In genomic region chr7:123749537-123749857, GRCh38 we compare ENCODE assay signal across 1 cellular context.
TF ChIP-seq lines count a peak whose summit lies in the region.

No MANE protein-coding gene starts in this region.

TF ChIP-seq in K562, 482 proteins besides CTCF, POLR2A, EP300 and RAD21 (continued from another document and continues in another):
- TF ChIP-seq, protein P1, sequence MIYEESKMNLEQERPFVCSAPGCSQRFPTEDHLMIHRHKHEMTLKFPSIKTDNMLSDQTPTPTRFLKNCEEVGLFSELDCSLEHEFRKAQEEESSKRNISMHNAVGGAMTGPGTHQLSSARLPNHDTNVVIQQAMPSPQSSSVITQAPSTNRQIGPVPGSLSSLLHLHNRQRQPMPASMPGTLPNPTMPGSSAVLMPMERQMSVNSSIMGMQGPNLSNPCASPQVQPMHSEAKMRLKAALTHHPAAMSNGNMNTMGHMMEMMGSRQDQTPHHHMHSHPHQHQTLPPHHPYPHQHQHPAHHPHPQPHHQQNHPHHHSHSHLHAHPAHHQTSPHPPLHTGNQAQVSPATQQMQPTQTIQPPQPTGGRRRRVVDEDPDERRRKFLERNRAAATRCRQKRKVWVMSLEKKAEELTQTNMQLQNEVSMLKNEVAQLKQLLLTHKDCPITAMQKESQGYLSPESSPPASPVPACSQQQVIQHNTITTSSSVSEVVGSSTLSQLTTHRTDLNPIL (CRISPR knock-in tag; IDR thresholded peaks at IDR 0.05), result no peak
- TF ChIP-seq, protein P2, sequence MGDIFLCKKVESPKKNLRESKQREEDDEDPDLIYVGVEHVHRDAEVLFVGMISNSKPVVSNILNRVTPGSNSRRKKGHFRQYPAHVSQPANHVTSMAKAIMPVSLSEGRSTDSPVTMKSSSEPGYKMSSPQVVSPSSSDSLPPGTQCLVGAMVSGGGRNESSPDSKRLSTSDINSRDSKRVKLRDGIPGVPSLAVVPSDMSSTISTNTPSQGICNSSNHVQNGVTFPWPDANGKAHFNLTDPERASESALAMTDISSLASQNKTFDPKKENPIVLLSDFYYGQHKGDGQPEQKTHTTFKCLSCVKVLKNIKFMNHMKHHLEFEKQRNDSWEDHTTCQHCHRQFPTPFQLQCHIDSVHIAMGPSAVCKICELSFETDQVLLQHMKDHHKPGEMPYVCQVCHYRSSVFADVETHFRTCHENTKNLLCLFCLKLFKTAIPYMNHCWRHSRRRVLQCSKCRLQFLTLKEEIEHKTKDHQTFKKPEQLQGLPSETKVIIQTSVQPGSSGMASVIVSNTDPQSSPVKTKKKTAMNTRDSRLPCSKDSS (IDR thresholded peaks at IDR 0.05; ENCODE audit: low read depth, partially characterized antibody), result no peak
- TF ChIP-seq GTF2F1 (IDR thresholded peaks at IDR 0.05; ENCODE audit: low read depth, low read length), result no peak
- peak in 1 of 2 experiments; percentile 77; a peak in 1 of 4 replicates for TF ChIP-seq ARNT (IDR thresholded peaks at IDR 0.05)
- TF ChIP-seq SMARCC2 (IDR thresholded peaks at IDR 0.05; ENCODE audit: low read depth), result peak; percentile 67
- TF ChIP-seq SRSF3 (IDR thresholded peaks at IDR 0.05; ENCODE audit: insufficient read depth, low read length), result no peak
- TF ChIP-seq NCOR1 (IDR thresholded peaks at IDR 0.05), result no peak
- TF ChIP-seq BCOR (IDR thresholded peaks at IDR 0.05), result no peak; the same call in 1 of the 2 replicates
- no peak for TF ChIP-seq ATF1 (CRISPR knock-in tag; IDR thresholded peaks at IDR 0.05)
- no peak; the same call in 1 of the 2 replicates for TF ChIP-seq ATF1 (tag; IDR thresholded peaks at IDR 0.05)
- no peak for TF ChIP-seq MCM7 (IDR thresholded peaks at IDR 0.05)
- TF ChIP-seq ZNF12 (CRISPR knock-in tag; IDR thresholded peaks at IDR 0.05), result no peak
- TF ChIP-seq, protein P3, sequence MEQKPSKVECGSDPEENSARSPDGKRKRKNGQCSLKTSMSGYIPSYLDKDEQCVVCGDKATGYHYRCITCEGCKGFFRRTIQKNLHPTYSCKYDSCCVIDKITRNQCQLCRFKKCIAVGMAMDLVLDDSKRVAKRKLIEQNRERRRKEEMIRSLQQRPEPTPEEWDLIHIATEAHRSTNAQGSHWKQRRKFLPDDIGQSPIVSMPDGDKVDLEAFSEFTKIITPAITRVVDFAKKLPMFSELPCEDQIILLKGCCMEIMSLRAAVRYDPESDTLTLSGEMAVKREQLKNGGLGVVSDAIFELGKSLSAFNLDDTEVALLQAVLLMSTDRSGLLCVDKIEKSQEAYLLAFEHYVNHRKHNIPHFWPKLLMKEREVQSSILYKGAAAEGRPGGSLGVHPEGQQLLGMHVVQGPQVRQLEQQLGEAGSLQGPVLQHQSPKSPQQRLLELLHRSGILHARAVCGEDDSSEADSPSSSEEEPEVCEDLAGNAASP (IDR thresholded peaks at IDR 0.05), result no peak
- TF ChIP-seq BRD9 (IDR thresholded peaks at IDR 0.05; ENCODE audit: low read depth, partially characterized antibody), result peak; percentile 84
- peak; percentile 71; the same call in 1 of the 2 replicates for TF ChIP-seq NBN (IDR thresholded peaks at IDR 0.05; ENCODE audit: low read depth)
- TF ChIP-seq TAL1 (IDR thresholded peaks at IDR 0.05), result no peak
- no peak for TF ChIP-seq ZNF764 (CRISPR knock-in tag; IDR thresholded peaks at IDR 0.05; ENCODE audit: low read depth)
- TF ChIP-seq ZFP30 (CRISPR knock-in tag; IDR thresholded peaks at IDR 0.05; ENCODE audit: borderline replicate concordance), result no peak
- TF ChIP-seq E2F6 (IDR thresholded peaks at IDR 0.05; ENCODE audit: borderline replicate concordance in 1 of 2, extremely low read depth in 1 of 2, insufficient read depth in 1 of 2, insufficient read length in 1 of 2, low read depth in 1 of 2, low read length in 1 of 2, poor library complexity in 1 of 2, severe bottlenecking in 1 of 2), result no peak
- TF ChIP-seq ZNF23 (CRISPR knock-in tag; IDR thresholded peaks at IDR 0.05), result no peak
- TF ChIP-seq ZNF146 (CRISPR knock-in tag; IDR thresholded peaks at IDR 0.05; ENCODE audit: unreplicated experiment), result no peak
- no peak for TF ChIP-seq ZNF561 (CRISPR knock-in tag; conservative IDR thresholded peaks at IDR 0.05)
- TF ChIP-seq, protein P4, sequence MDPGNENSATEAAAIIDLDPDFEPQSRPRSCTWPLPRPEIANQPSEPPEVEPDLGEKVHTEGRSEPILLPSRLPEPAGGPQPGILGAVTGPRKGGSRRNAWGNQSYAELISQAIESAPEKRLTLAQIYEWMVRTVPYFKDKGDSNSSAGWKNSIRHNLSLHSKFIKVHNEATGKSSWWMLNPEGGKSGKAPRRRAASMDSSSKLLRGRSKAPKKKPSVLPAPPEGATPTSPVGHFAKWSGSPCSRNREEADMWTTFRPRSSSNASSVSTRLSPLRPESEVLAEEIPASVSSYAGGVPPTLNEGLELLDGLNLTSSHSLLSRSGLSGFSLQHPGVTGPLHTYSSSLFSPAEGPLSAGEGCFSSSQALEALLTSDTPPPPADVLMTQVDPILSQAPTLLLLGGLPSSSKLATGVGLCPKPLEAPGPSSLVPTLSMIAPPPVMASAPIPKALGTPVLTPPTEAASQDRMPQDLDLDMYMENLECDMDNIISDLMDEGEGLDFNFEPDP (CRISPR knock-in tag; IDR thresholded peaks at IDR 0.05), result no peak
- TF ChIP-seq, protein P5, sequence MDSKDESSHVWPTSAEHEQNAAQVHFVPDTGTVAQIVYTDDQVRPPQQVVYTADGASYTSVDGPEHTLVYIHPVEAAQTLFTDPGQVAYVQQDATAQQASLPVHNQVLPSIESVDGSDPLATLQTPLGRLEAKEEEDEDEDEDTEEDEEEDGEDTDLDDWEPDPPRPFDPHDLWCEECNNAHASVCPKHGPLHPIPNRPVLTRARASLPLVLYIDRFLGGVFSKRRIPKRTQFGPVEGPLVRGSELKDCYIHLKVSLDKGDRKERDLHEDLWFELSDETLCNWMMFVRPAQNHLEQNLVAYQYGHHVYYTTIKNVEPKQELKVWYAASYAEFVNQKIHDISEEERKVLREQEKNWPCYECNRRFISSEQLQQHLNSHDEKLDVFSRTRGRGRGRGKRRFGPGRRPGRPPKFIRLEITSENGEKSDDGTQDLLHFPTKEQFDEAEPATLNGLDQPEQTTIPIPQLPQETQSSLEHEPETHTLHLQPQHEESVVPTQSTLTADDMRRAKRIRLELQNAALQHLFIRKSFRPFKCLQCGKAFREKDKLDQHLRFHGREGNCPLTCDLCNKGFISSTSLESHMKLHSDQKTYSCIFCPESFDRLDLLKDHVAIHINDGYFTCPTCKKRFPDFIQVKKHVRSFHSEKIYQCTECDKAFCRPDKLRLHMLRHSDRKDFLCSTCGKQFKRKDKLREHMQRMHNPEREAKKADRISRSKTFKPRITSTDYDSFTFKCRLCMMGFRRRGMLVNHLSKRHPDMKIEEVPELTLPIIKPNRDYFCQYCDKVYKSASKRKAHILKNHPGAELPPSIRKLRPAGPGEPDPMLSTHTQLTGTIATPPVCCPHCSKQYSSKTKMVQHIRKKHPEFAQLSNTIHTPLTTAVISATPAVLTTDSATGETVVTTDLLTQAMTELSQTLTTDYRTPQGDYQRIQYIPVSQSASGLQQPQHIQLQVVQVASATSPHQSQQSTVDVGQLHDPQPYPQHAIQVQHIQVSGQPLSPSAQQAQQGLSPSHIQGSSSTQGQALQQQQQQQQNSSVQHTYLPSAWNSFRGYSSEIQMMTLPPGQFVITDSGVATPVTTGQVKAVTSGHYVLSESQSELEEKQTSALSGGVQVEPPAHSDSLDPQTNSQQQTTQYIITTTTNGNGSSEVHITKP (IDR thresholded peaks at IDR 0.05; ENCODE audit: partially characterized antibody), result no peak
- TF ChIP-seq NR3C1 (CRISPR knock-in tag; IDR thresholded peaks at IDR 0.05), result no peak
- TF ChIP-seq STAG1 (CRISPR knock-in tag; IDR thresholded peaks at IDR 0.05; ENCODE audit: borderline replicate concordance), result no peak
- TF ChIP-seq ETV1 (tag; conservative IDR thresholded peaks at IDR 0.05; ENCODE audit: low read depth), result 0 out of 2 replicates have a peak, but pooled peaks have one; percentile 49
- TF ChIP-seq ZSCAN29 (IDR thresholded peaks at IDR 0.05), result no peak
- TF ChIP-seq, protein P6, sequence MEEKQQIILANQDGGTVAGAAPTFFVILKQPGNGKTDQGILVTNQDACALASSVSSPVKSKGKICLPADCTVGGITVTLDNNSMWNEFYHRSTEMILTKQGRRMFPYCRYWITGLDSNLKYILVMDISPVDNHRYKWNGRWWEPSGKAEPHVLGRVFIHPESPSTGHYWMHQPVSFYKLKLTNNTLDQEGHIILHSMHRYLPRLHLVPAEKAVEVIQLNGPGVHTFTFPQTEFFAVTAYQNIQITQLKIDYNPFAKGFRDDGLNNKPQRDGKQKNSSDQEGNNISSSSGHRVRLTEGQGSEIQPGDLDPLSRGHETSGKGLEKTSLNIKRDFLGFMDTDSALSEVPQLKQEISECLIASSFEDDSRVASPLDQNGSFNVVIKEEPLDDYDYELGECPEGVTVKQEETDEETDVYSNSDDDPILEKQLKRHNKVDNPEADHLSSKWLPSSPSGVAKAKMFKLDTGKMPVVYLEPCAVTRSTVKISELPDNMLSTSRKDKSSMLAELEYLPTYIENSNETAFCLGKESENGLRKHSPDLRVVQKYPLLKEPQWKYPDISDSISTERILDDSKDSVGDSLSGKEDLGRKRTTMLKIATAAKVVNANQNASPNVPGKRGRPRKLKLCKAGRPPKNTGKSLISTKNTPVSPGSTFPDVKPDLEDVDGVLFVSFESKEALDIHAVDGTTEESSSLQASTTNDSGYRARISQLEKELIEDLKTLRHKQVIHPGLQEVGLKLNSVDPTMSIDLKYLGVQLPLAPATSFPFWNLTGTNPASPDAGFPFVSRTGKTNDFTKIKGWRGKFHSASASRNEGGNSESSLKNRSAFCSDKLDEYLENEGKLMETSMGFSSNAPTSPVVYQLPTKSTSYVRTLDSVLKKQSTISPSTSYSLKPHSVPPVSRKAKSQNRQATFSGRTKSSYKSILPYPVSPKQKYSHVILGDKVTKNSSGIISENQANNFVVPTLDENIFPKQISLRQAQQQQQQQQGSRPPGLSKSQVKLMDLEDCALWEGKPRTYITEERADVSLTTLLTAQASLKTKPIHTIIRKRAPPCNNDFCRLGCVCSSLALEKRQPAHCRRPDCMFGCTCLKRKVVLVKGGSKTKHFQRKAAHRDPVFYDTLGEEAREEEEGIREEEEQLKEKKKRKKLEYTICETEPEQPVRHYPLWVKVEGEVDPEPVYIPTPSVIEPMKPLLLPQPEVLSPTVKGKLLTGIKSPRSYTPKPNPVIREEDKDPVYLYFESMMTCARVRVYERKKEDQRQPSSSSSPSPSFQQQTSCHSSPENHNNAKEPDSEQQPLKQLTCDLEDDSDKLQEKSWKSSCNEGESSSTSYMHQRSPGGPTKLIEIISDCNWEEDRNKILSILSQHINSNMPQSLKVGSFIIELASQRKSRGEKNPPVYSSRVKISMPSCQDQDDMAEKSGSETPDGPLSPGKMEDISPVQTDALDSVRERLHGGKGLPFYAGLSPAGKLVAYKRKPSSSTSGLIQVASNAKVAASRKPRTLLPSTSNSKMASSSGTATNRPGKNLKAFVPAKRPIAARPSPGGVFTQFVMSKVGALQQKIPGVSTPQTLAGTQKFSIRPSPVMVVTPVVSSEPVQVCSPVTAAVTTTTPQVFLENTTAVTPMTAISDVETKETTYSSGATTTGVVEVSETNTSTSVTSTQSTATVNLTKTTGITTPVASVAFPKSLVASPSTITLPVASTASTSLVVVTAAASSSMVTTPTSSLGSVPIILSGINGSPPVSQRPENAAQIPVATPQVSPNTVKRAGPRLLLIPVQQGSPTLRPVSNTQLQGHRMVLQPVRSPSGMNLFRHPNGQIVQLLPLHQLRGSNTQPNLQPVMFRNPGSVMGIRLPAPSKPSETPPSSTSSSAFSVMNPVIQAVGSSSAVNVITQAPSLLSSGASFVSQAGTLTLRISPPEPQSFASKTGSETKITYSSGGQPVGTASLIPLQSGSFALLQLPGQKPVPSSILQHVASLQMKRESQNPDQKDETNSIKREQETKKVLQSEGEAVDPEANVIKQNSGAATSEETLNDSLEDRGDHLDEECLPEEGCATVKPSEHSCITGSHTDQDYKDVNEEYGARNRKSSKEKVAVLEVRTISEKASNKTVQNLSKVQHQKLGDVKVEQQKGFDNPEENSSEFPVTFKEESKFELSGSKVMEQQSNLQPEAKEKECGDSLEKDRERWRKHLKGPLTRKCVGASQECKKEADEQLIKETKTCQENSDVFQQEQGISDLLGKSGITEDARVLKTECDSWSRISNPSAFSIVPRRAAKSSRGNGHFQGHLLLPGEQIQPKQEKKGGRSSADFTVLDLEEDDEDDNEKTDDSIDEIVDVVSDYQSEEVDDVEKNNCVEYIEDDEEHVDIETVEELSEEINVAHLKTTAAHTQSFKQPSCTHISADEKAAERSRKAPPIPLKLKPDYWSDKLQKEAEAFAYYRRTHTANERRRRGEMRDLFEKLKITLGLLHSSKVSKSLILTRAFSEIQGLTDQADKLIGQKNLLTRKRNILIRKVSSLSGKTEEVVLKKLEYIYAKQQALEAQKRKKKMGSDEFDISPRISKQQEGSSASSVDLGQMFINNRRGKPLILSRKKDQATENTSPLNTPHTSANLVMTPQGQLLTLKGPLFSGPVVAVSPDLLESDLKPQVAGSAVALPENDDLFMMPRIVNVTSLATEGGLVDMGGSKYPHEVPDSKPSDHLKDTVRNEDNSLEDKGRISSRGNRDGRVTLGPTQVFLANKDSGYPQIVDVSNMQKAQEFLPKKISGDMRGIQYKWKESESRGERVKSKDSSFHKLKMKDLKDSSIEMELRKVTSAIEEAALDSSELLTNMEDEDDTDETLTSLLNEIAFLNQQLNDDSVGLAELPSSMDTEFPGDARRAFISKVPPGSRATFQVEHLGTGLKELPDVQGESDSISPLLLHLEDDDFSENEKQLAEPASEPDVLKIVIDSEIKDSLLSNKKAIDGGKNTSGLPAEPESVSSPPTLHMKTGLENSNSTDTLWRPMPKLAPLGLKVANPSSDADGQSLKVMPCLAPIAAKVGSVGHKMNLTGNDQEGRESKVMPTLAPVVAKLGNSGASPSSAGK (IDR thresholded peaks at IDR 0.05), result peak; percentile 33; the same call in 1 of the 2 replicates
- TF ChIP-seq PPARD (CRISPR knock-in tag; IDR thresholded peaks at IDR 0.05), result no peak
- TF ChIP-seq KLF16 (IDR thresholded peaks at IDR 0.05), result no peak
- TF ChIP-seq GATA2 (CRISPR knock-in tag; IDR thresholded peaks at IDR 0.05), result peak; percentile 28; the same call in 1 of the 2 replicates
- peak; percentile 67; the same call in 1 of the 2 replicates for TF ChIP-seq NKRF (IDR thresholded peaks at IDR 0.05; ENCODE audit: borderline replicate concordance)
- TF ChIP-seq DPF2 (IDR thresholded peaks at IDR 0.05), result peak; percentile 35; the same call in 1 of the 2 replicates
- TF ChIP-seq CREBBP (IDR thresholded peaks at IDR 0.05; ENCODE audit: low read depth, low read length), result no peak
